In genomic region chr13:53507741-53508140, GRCh38 we compare ENCODE assay signal across 29 cellular contexts.
"Had no signal": no experiment of that assay in that cellular context is flagged by ENCODE, and none has a peak within 500 bp of the region (broad histone marks: within the 10 kb centered on the region; RNA-seq: fewer than 3 reads in every experiment).

No MANE protein-coding gene starts in this region.

- H3K9me3 ChIP-seq: gastroesophageal sphincter, tibial nerve had no signal

- H3K4me3 Mint-ChIP-seq: activated CD4-positive, alpha-beta memory T cell treated with anti-CD3 and anti-CD28 coated beads, Interleukin-2, amount 10 ng/mL, durations not matched to agents 7 days and 5 days; activated CD4-positive, alpha-beta T cell treated with anti-CD3 and anti-CD28 coated beads, Interleukin-2, amount 10 ng/mL, durations not matched to agents 7 days and 5 days; activated T-cell treated with anti-CD3 and anti-CD28 coated beads, Interleukin-2, amount 50 U/mL, for 24 hours; immature natural killer cell; mesothelial cell of epicardium; naive B cell; nephron progenitor cell had no signal

- H3K36me3 Mint-ChIP-seq: immature natural killer cell, mesothelial cell of epicardium, naive B cell had no signal

- H3K4me1 ChIP-seq: gastroesophageal sphincter had no signal

- ATAC-seq: gastroesophageal sphincter, left colon, right cardiac atrium had no signal

- FAIRE-seq: astrocyte, endothelial cell of umbilical vein, kidney, TTC549 had no signal

- H3K4me1 Mint-ChIP-seq: activated CD4-positive, alpha-beta memory T cell treated with anti-CD3 and anti-CD28 coated beads, Interleukin-2, amount 10 ng/mL, durations not matched to agents 7 days and 5 days; activated CD4-positive, alpha-beta T cell treated with anti-CD3 and anti-CD28 coated beads, Interleukin-2, amount 10 ng/mL, durations not matched to agents 7 days and 5 days; immature natural killer cell; naive B cell had no signal

- H3K9me3 Mint-ChIP-seq: activated CD4-positive, alpha-beta memory T cell treated with anti-CD3 and anti-CD28 coated beads, Interleukin-2, amount 10 ng/mL, durations not matched to agents 7 days and 5 days; nephron progenitor cell had no signal

- H3K27ac Mint-ChIP-seq: activated CD4-positive, alpha-beta memory T cell treated with anti-CD3 and anti-CD28 coated beads, Interleukin-2, amount 10 ng/mL, durations not matched to agents 7 days and 5 days; activated CD4-positive, alpha-beta T cell treated with anti-CD3 and anti-CD28 coated beads, Interleukin-2, amount 10 ng/mL, durations not matched to agents 7 days and 5 days; activated T-cell treated with anti-CD3 and anti-CD28 coated beads, Interleukin-2, amount 50 U/mL, for 24 hours; immature natural killer cell; mesothelial cell of epicardium; naive B cell; nephron progenitor cell had no signal

- DNase-seq: activated CD4-positive, alpha-beta memory T cell treated with anti-CD3 and anti-CD28 coated beads, Interleukin-2, amount 10 ng/mL, durations not matched to agents 7 days and 5 days; activated CD4-positive, alpha-beta T cell treated with anti-CD3 and anti-CD28 coated beads, Interleukin-2, amount 10 ng/mL, durations not matched to agents 7 days and 5 days; activated CD4-positive, CD25-positive, alpha-beta regulatory T cell treated with anti-CD3 and anti-CD28 coated beads, Interleukin-2, amount 50 U/mL, for 72 hours; activated CD8-positive, alpha-beta memory T cell treated with anti-CD3 and anti-CD28 coated beads, Interleukin-2, amount 50 U/mL, for 48 hours; activated gamma-delta T cell treated with Interleukin-2 at 50 U/mL for 16 hours; activated naive CD4-positive, alpha-beta T cell treated with anti-CD3 and anti-CD28 coated beads, Interleukin-2, amount 50 U/mL, for 16 hours; activated T-cell treated with anti-CD3 and anti-CD28 coated beads, Interleukin-2, amount 50 U/mL, for 24 hours; amniotic stem cell; brain microvascular endothelial cell; caudate nucleus; head of caudate nucleus; hippocampal formation; immature natural killer cell; kidney; left colon; naive B cell; nephron progenitor cell; posterior cingulate gyrus; right cardiac atrium; stimulated activated CD4-positive, alpha-beta T cell treated with anti-CD3 and anti-CD28 coated beads, Interleukin-15, amount 100 ng/mL, for 24 hours; stimulated activated naive CD4-positive, alpha-beta T cell treated with Interleukin-2 at 50 U/mL for 16 hours; T-helper 9 cell; WERI-Rb-1 had no signal

- H3K27ac ChIP-seq: brain microvascular endothelial cell, gastroesophageal sphincter, tibial nerve, WERI-Rb-1 had no signal

- H3K4me3 ChIP-seq: gastroesophageal sphincter, tibial nerve had no signal

- H3K27me3 ChIP-seq: brain microvascular endothelial cell, gastroesophageal sphincter, tibial nerve had no signal

- H3K36me3 ChIP-seq: brain microvascular endothelial cell, gastroesophageal sphincter, tibial nerve, WERI-Rb-1 had no signal

- H3K27me3 Mint-ChIP-seq: activated CD4-positive, alpha-beta memory T cell treated with anti-CD3 and anti-CD28 coated beads, Interleukin-2, amount 10 ng/mL, durations not matched to agents 7 days and 5 days; activated CD4-positive, alpha-beta T cell treated with anti-CD3 and anti-CD28 coated beads, Interleukin-2, amount 10 ng/mL, durations not matched to agents 7 days and 5 days; activated T-cell treated with anti-CD3 and anti-CD28 coated beads, Interleukin-2, amount 50 U/mL, for 24 hours; naive B cell had no signal
